In genomic region chr14:75273272-75274044, GRCh38 we compare ENCODE assay signal across 9 cellular contexts. TPM values are rescaled to one million over a fixed set of nuclear protein-coding genes. Genes with fewer than 3 reads are reported as not detected.
DNase-seq lines count a peak whose midpoint lies in the region; ATAC-seq and TF ChIP-seq lines count a peak whose summit lies in the region.
"Had no signal": no experiment of that assay in that cellular context is flagged by ENCODE, and none has a peak within 500 bp of the region (broad histone marks: within the 10 kb centered on the region; RNA-seq: fewer than 3 reads in every experiment).

No MANE protein-coding gene starts in this region.

- no peak overlapping the region for H3K27ac Mint-ChIP-seq in stimulated activated naive CD8-positive, alpha-beta T cell treated with anti-CD3 and anti-CD28 coated beads, Interleukin-15, amount 100 ng/mL, for 72 hours

- 24 to 32% (median 31%) methylated on average over 9 to 13 of the region's 13 CpGs for whole genome bisulfite sequencing in adrenal gland, 4 donors
- WGBS in gastroesophageal sphincter (ENCODE audit: low coverage in 1 of 2), 2 donors: 28 to 60% methylated on average over 5 to 8 of the region's 13 CpGs

- H3K4me1 ChIP-seq in adrenal gland (replicated peaks in 1 of 2) (peaks cover 19% of the 10 kb centered on the region in 2 donors), gastroesophageal sphincter (peaks cover 3 to 51% (median 20%) of the 10 kb centered on the region in 3 donors)

- TF ChIP-seq CTCF in adrenal gland (IDR thresholded peaks at IDR 0.05) (no peak), gastroesophageal sphincter (IDR thresholded peaks at IDR 0.05) (no peak)

- intact Hi-C loops in adrenal gland (cut with DNase I): loop anchor here in 1 of 2 donors (10.0 kb wide), 1 partner anchor 129 kb away; no protein-coding TSS in a partner anchor

- H3K9me3 ChIP-seq in adrenal gland (replicated peaks in 1 of 3): no peaks in the 10 kb centered on the region
- no peaks in the 10 kb centered on the region for H3K9me3 ChIP-seq in gastroesophageal sphincter

- H3K36me3 Mint-ChIP-seq in activated T-cell treated with anti-CD3 and anti-CD28 coated beads, Interleukin-2, amount 50 U/mL, for 4 hours (ENCODE audit: insufficient read depth): no peaks in the 10 kb centered on the region

- peaks cover 32% of the 10 kb centered on the region for H3K4me1 Mint-ChIP-seq in stimulated activated naive CD8-positive, alpha-beta T cell treated with anti-CD3 and anti-CD28 coated beads, Interleukin-15, amount 100 ng/mL, for 72 hours
- H3K4me1 Mint-ChIP-seq in activated T-cell treated with anti-CD3 and anti-CD28 coated beads, Interleukin-2, amount 50 U/mL, for 4 hours (ENCODE audit: low read depth): peaks cover 41% of the 10 kb centered on the region

- ATAC-seq in gastroesophageal sphincter (no peak), HG02885 (IDR thresholded peaks at IDR 0.05; ENCODE audit: poor library complexity, unreplicated experiment) (no peak)
- ATAC-seq in stimulated activated naive CD8-positive, alpha-beta T cell treated with anti-CD3 and anti-CD28 coated beads, Interleukin-15, amount 100 ng/mL, for 72 hours: no peak
- no peak for ATAC-seq in activated T-cell treated with anti-CD3 and anti-CD28 coated beads, Interleukin-2, amount 50 U/mL, for 4 hours

- peak; percentile 54 for DNase-seq in ELF-1 (ENCODE audit: low read depth, low spot score)
- peak in 6 of 7 donors; percentile 29 to 71 (median 48) for DNase-seq in adrenal gland
- DNase-seq in stromal cell of bone marrow (ENCODE audit: low read depth): peak; percentile 56
- DNase-seq in stimulated activated CD4-positive, alpha-beta T cell treated with anti-CD3 and anti-CD28 coated beads, Interleukin-4, amount 100 ng/mL, for 1 hour: no peak
- no peak for DNase-seq in stimulated activated naive CD8-positive, alpha-beta T cell treated with anti-CD3 and anti-CD28 coated beads, Interleukin-15, amount 100 ng/mL, for 72 hours
- no peak for DNase-seq in activated T-cell treated with anti-CD3 and anti-CD28 coated beads, Interleukin-2, amount 50 U/mL, for 4 hours
- DNase-seq: NCI-H446 had no signal

- H3K36me3 ChIP-seq in adrenal gland (replicated peaks in 1 of 2) (no peaks in the 10 kb centered on the region), gastroesophageal sphincter (no peaks in the 10 kb centered on the region)

- H3K4me3 ChIP-seq in adrenal gland (no peak overlapping the region), gastroesophageal sphincter (no peak overlapping the region)

- H3K27ac ChIP-seq in adrenal gland (peak overlapping the region in 2 of 5 donors; percentile 22 to 42), gastroesophageal sphincter (peak overlapping the region in 3 of 4 donors; percentile 18 to 97 (median 38))

- TF ChIP-seq EP300 in gastroesophageal sphincter (IDR thresholded peaks at IDR 0.05): no peak

- H3K9me3 Mint-ChIP-seq in stimulated activated naive CD8-positive, alpha-beta T cell treated with anti-CD3 and anti-CD28 coated beads, Interleukin-15, amount 100 ng/mL, for 72 hours: no peaks in the 10 kb centered on the region
- no peaks in the 10 kb centered on the region for H3K9me3 Mint-ChIP-seq in activated T-cell treated with anti-CD3 and anti-CD28 coated beads, Interleukin-2, amount 50 U/mL, for 4 hours

- TF ChIP-seq POLR2A in adrenal gland (IDR thresholded peaks at IDR 0.05) (no peak), gastroesophageal sphincter (IDR thresholded peaks at IDR 0.05) (no peak)

- no peak overlapping the region for H3K4me3 Mint-ChIP-seq in stimulated activated naive CD8-positive, alpha-beta T cell treated with anti-CD3 and anti-CD28 coated beads, Interleukin-15, amount 100 ng/mL, for 72 hours
- no peak overlapping the region for H3K4me3 Mint-ChIP-seq in activated T-cell treated with anti-CD3 and anti-CD28 coated beads, Interleukin-2, amount 50 U/mL, for 4 hours

- H3K27me3 Mint-ChIP-seq in stimulated activated naive CD8-positive, alpha-beta T cell treated with anti-CD3 and anti-CD28 coated beads, Interleukin-15, amount 100 ng/mL, for 72 hours: peaks cover 65% of the 10 kb centered on the region
- peaks cover 10% of the 10 kb centered on the region for H3K27me3 Mint-ChIP-seq in activated T-cell treated with anti-CD3 and anti-CD28 coated beads, Interleukin-2, amount 50 U/mL, for 4 hours (ENCODE audit: low read depth)

- H3K27me3 ChIP-seq in adrenal gland (no peaks in the 10 kb centered on the region), gastroesophageal sphincter (no peaks in the 10 kb centered on the region)

RNA-seq across cellular contexts. Expression of gene FOS, which starts 5.2 kb away (rescaled TPM):
- total RNA-seq in adrenal gland (100 to 1,000 TPM in 5 of 8 donors, 10 to 100 TPM in 3; 47.9 to 393 (median 152) TPM), gastroesophageal sphincter (100 to 1,000 TPM in 3 of 4 donors, 10 to 100 TPM in 1; 78.0 to 286 (median 179) TPM)
- 100 to 1,000 TPM in 2 of 3 donors, 10 to 100 TPM in 1; 63.2 to 129 (median 107) TPM for polyA plus RNA-seq in adrenal gland
- 10 to 100 TPM; 16.8 to 19.5 (median 18.1) TPM for total RNA-seq in activated T-cell treated with anti-CD3 and anti-CD28 coated beads, Interleukin-2, amount 50 U/mL, for 4 hours

Comparison
In these comparisons a context has a peak if more than half of its experiments do, and no peak if none do; other contexts are left out.
1. DNase-seq: peak in ELF-1 (single experiment), adrenal gland (6 of 7) and stromal cell of bone marrow (single experiment); none in stimulated activated CD4-positive, alpha-beta T cell treated with anti-CD3 and anti-CD28 coated beads, Interleukin-4, amount 100 ng/mL, for 1 hour (single experiment), stimulated activated naive CD8-positive, alpha-beta T cell treated with anti-CD3 and anti-CD28 coated beads, Interleukin-15, amount 100 ng/mL, for 72 hours (0 of 2) and activated T-cell treated with anti-CD3 and anti-CD28 coated beads, Interleukin-2, amount 50 U/mL, for 4 hours (single experiment).